ENCODE assay signal across 16 cellular contexts in genomic region chr9:89407070-89407469, GRCh38.
DNase-seq lines count a peak whose midpoint lies in the region; ATAC-seq and TF ChIP-seq lines count a peak whose summit lies in the region.
"Had no signal": no experiment of that assay in that cellular context is flagged by ENCODE, and none has a peak within 500 bp of the region (broad histone marks: within the 10 kb centered on the region; RNA-seq: fewer than 3 reads in every experiment).

No MANE protein-coding gene starts in this region.

- DNase-seq in T-helper 2 cell treated with Interferon-gamma antibody and Interleukin-4, amounts not matched to agents 5 μg/mL and 100 μg/mL, for 36 hours (ENCODE audit: low spot score) = no peak
- DNase-seq in T-helper 2 cell (no peak), M059J (ENCODE audit: low read depth) (peak; percentile 72), astrocyte of the hippocampus (ENCODE audit: low read depth, low spot score) (peak; percentile 34), D341Med (ENCODE audit: low spot score) (no peak), HuH-7 (ENCODE audit: low spot score) (no peak), PC-3 (no peak)
- no peak for DNase-seq in natural killer cell treated with Interleukin-12 subunit alpha and Interleukin-12 subunit beta and Interleukin-15 and Interleukin-18, amount 100 ng/mL, for 72 hours (ENCODE audit: low spot score)
- DNase-seq: 8988T; activated T-cell treated with anti-CD3 and anti-CD28 coated beads, Interleukin-2, amount 50 U/mL, for 1 hour; caudate nucleus; hypothalamus; left ventricle myocardium superior; NCI-H2107; SHP77 treated with DMSO at 0.1 percent for 48 hours had no signal

- H3K9me3 Mint-ChIP-seq in T-helper 2 cell treated with Interferon-gamma antibody and Interleukin-4, amounts not matched to agents 5 μg/mL and 100 μg/mL, for 36 hours = peaks cover 5% of the 10 kb centered on the region
- peaks cover 7% of the 10 kb centered on the region for H3K9me3 Mint-ChIP-seq in natural killer cell treated with Interleukin-12 subunit alpha and Interleukin-12 subunit beta and Interleukin-15 and Interleukin-18, amount 100 ng/mL, for 72 hours

- no peak overlapping the region for H3K4me3 ChIP-seq in PC-3 (ENCODE audit: low read length)
- H3K4me3 ChIP-seq: thoracic aorta had no signal

- no peaks in the 10 kb centered on the region for H3F3A ChIP-seq in PC-3 (ENCODE audit: low read length, unreplicated experiment)

- no peak overlapping the region for H3K4me2 ChIP-seq in PC-3 (ENCODE audit: low read length)

- H3K27me3 ChIP-seq in PC-3 (ENCODE audit: low read length) = no peaks in the 10 kb centered on the region

- H3K4me1 ChIP-seq in PC-3 (ENCODE audit: insufficient read depth, low read length) = no peaks in the 10 kb centered on the region

- H3K27ac ChIP-seq in PC-3 (ENCODE audit: low read length) = no peak overlapping the region
- H3K27ac ChIP-seq: thoracic aorta had no signal

- intact Hi-C loops in PC-3 (cut with micrococcal nuclease) = no loop called here

- peaks cover 93% of the 10 kb centered on the region for H3K36me3 Mint-ChIP-seq in T-helper 2 cell treated with Interferon-gamma antibody and Interleukin-4, amounts not matched to agents 5 μg/mL and 100 μg/mL, for 36 hours (ENCODE audit: low read depth)
- H3K36me3 Mint-ChIP-seq in natural killer cell treated with Interleukin-12 subunit alpha and Interleukin-12 subunit beta and Interleukin-15 and Interleukin-18, amount 100 ng/mL, for 72 hours = peaks cover 22% of the 10 kb centered on the region

- no peaks in the 10 kb centered on the region for H3K79me2 ChIP-seq in PC-3 (ENCODE audit: low read length)

- POLR2A ChIA-PET in PC-3 (lab: Charles Lee; ENCODE audit: unreplicated experiment) = no interaction called here

- BruUV-seq in PC-3 (replicated peaks; lab: Mats Ljungman, UMichigan) = no TSS peak

- no peak for TF ChIP-seq CTCF in PC-3 (conservative IDR thresholded peaks at IDR 0.05; ENCODE audit: low read depth, low read length)

- H3K4me3 Mint-ChIP-seq in T-helper 2 cell treated with Interferon-gamma antibody and Interleukin-4, amounts not matched to agents 5 μg/mL and 100 μg/mL, for 36 hours = peak overlapping the region; percentile 55
- peak overlapping the region; percentile 76 for H3K4me3 Mint-ChIP-seq in natural killer cell treated with Interleukin-12 subunit alpha and Interleukin-12 subunit beta and Interleukin-15 and Interleukin-18, amount 100 ng/mL, for 72 hours

- H3K9me3 ChIP-seq in PC-3 (ENCODE audit: low read length) = no peaks in the 10 kb centered on the region

- no peaks in the 10 kb centered on the region for H4K20me1 ChIP-seq in PC-3 (ENCODE audit: low read length)

- no peak overlapping the region for H3K9ac ChIP-seq in PC-3 (ENCODE audit: low read length)

- H3K9me2 ChIP-seq in PC-3 (replicated peaks; ENCODE audit: low read length) = no peaks in the 10 kb centered on the region

- H3K27me3 Mint-ChIP-seq in T-helper 2 cell treated with Interferon-gamma antibody and Interleukin-4, amounts not matched to agents 5 μg/mL and 100 μg/mL, for 36 hours (ENCODE audit: low read depth) = no peaks in the 10 kb centered on the region
- H3K27me3 Mint-ChIP-seq in natural killer cell treated with Interleukin-12 subunit alpha and Interleukin-12 subunit beta and Interleukin-15 and Interleukin-18, amount 100 ng/mL, for 72 hours = no peaks in the 10 kb centered on the region

- H2AFZ ChIP-seq in PC-3 (ENCODE audit: low read length) = no peak overlapping the region

- peak overlapping the region; percentile 88 for H3K27ac Mint-ChIP-seq in T-helper 2 cell treated with Interferon-gamma antibody and Interleukin-4, amounts not matched to agents 5 μg/mL and 100 μg/mL, for 36 hours
- peak overlapping the region; percentile 92 to 96 for H3K27ac Mint-ChIP-seq in natural killer cell treated with Interleukin-12 subunit alpha and Interleukin-12 subunit beta and Interleukin-15 and Interleukin-18, amount 100 ng/mL, for 72 hours

- H3K36me3 ChIP-seq in PC-3 (ENCODE audit: low read depth, low read length) = no peaks in the 10 kb centered on the region

- ATAC-seq in natural killer cell treated with Interleukin-12 subunit alpha and Interleukin-12 subunit beta and Interleukin-15 and Interleukin-18, amount 100 ng/mL, for 72 hours = no peak
- no peak for ATAC-seq in PC-3

- CTCF ChIA-PET in PC-3 (lab: Charles Lee) = no interaction called here

- H3K4me1 Mint-ChIP-seq in T-helper 2 cell treated with Interferon-gamma antibody and Interleukin-4, amounts not matched to agents 5 μg/mL and 100 μg/mL, for 36 hours (ENCODE audit: low read depth) = peaks cover 60% of the 10 kb centered on the region
- peaks cover 68 to 79% of the 10 kb centered on the region in 2 donors for H3K4me1 Mint-ChIP-seq in natural killer cell treated with Interleukin-12 subunit alpha and Interleukin-12 subunit beta and Interleukin-15 and Interleukin-18, amount 100 ng/mL, for 72 hours (ENCODE audit: low read depth in 2 of 2)

Comparison
In these comparisons a context has a peak if more than half of its experiments do, and no peak if none do; other contexts are left out.
1. DNase-seq: peak in M059J (single experiment) and astrocyte of the hippocampus (single experiment); none in T-helper 2 cell treated with Interferon-gamma antibody and Interleukin-4, amounts not matched to agents 5 μg/mL and 100 μg/mL, for 36 hours (single experiment), T-helper 2 cell (0 of 5), natural killer cell treated with Interleukin-12 subunit alpha and Interleukin-12 subunit beta and Interleukin-15 and Interleukin-18, amount 100 ng/mL, for 72 hours (single experiment), D341Med (single experiment), HuH-7 (single experiment) and PC-3 (single experiment).